Comparison of ENCODE assay signal across 20 cellular contexts in genomic region chr3:78253860-78254259, GRCh38.
"Had no signal": no experiment of that assay in that cellular context is flagged by ENCODE, and none has a peak within 500 bp of the region (broad histone marks: within the 10 kb centered on the region; RNA-seq: fewer than 3 reads in every experiment).

No MANE protein-coding gene starts in this region.

- H3K9me3 ChIP-seq: colonic mucosa, neutrophil, right atrium auricular region, thoracic aorta, transverse colon had no signal

- H3K4me1 ChIP-seq: colonic mucosa, foreskin keratinocyte, right atrium auricular region, stomach, transverse colon had no signal

- H3K27me3 ChIP-seq: colonic mucosa, foreskin keratinocyte, hepatocyte, neutrophil, right atrium auricular region, sigmoid colon, stomach, transverse colon had no signal

- H3K4me2 ChIP-seq: hepatocyte had no signal

- H3K4me3 ChIP-seq: colonic mucosa, hepatocyte, mucosa of descending colon, right atrium auricular region, sigmoid colon, skin epidermis, stomach, thoracic aorta, transverse colon had no signal

- H3K27ac Mint-ChIP-seq: naive thymus-derived CD8-positive, alpha-beta T cell had no signal

- H3K4me3 Mint-ChIP-seq: naive thymus-derived CD8-positive, alpha-beta T cell had no signal

- FAIRE-seq: endothelial cell of umbilical vein had no signal

- DNase-seq: colonic mucosa; dermis blood vessel endothelial cell; erythroblast; foreskin keratinocyte; head of caudate nucleus; kidney glomerular epithelial cell; mucosa of descending colon; naive thymus-derived CD8-positive, alpha-beta T cell; sigmoid colon; stimulated activated CD4-positive, alpha-beta T cell treated with anti-CD3 and anti-CD28 coated beads, Interleukin-12 subunit alpha, Interleukin-12 subunit beta, amount 100 ng/mL, for 4 hours; stimulated activated naive CD4-positive, alpha-beta T cell; stomach; substantia nigra; transverse colon had no signal

- ATAC-seq: foreskin keratinocyte; mucosa of descending colon; naive thymus-derived CD8-positive, alpha-beta T cell had no signal

- H3K27ac ChIP-seq: colonic mucosa, foreskin keratinocyte, hepatocyte, neutrophil, right atrium auricular region, sigmoid colon, skin epidermis, stomach, thoracic aorta, transverse colon had no signal

- H3K27me3 Mint-ChIP-seq: naive thymus-derived CD8-positive, alpha-beta T cell had no signal

- H2AFZ ChIP-seq: hepatocyte had no signal

- H3K36me3 ChIP-seq: colonic mucosa, neutrophil, right atrium auricular region, sigmoid colon, stomach, thoracic aorta, transverse colon had no signal

- H3K4me1 Mint-ChIP-seq: naive thymus-derived CD8-positive, alpha-beta T cell had no signal
